In genomic region chr21:39392981-39393380, GRCh38 we compare ENCODE assay signal across 17 cellular contexts. TPM values are rescaled to one million over a fixed set of nuclear protein-coding genes. Genes with fewer than 3 reads are reported as not detected.
DNase-seq lines count a peak whose midpoint lies in the region; ATAC-seq and TF ChIP-seq lines count a peak whose summit lies in the region.
"Had no signal": no experiment of that assay in that cellular context is flagged by ENCODE, and none has a peak within 500 bp of the region (broad histone marks: within the 10 kb centered on the region; RNA-seq: fewer than 3 reads in every experiment).

No MANE protein-coding gene starts in this region.

- intact Hi-C loops in right cardiac atrium (cut with DNase I): no loop called here

- H3K4me1 ChIP-seq in right cardiac atrium (ENCODE audit: control insufficient read depth, insufficient read depth, low read length) (peaks cover 4% of the 10 kb centered on the region), endodermal cell (ENCODE audit: control insufficient read depth, insufficient read depth, low read length) (peaks cover 5% of the 10 kb centered on the region)

- no peak for TF ChIP-seq CTCF in nephron (IDR thresholded peaks at IDR 0.05; ENCODE audit: unreplicated experiment in 3 of 3)
- TF ChIP-seq CTCF in HFFc6 (IDR thresholded peaks at IDR 0.05): no peak
- no peak for TF ChIP-seq CTCF in endodermal cell (conservative IDR thresholded peaks at IDR 0.05)

- WGBS in right cardiac atrium: 83% methylated on average over 7 of the region's 7 CpGs
- 94 to 96% methylated on average over 6 to 7 of the region's 7 CpGs for WGBS in endodermal cell (ENCODE audit: insufficient coverage in 1 of 2, insufficient read length in 1 of 2), 2 experiments

- ATAC-seq in GM18511 (IDR thresholded peaks at IDR 0.05; ENCODE audit: unreplicated experiment) (no peak), right cardiac atrium (no peak)

- H3K4me3 Mint-ChIP-seq in nephron (no peak overlapping the region), HFFc6 (no peak overlapping the region), endodermal cell (no peak overlapping the region)
- H3K4me3 Mint-ChIP-seq: CD14-positive monocyte; CD4-positive, alpha-beta memory T cell had no signal

- no peaks in the 10 kb centered on the region for H3K9me3 ChIP-seq in right cardiac atrium (ENCODE audit: control insufficient read depth, low read length)
- H3K9me3 ChIP-seq in endodermal cell (ENCODE audit: control insufficient read depth, low read length): no peaks in the 10 kb centered on the region
- H3K9me3 ChIP-seq: BLaER1 had no signal

- peaks cover 57% of the 10 kb centered on the region for H3K36me3 Mint-ChIP-seq in nephron (ENCODE audit: low read depth)
- H3K36me3 Mint-ChIP-seq in HFFc6 (ENCODE audit: low read depth): peaks cover 6% of the 10 kb centered on the region; the same call in 1 of the 2 replicates
- peaks cover 53% of the 10 kb centered on the region for H3K36me3 Mint-ChIP-seq in endodermal cell (ENCODE audit: low read depth)

- no peaks in the 10 kb centered on the region for H3K27me3 Mint-ChIP-seq in nephron (ENCODE audit: low read depth)
- H3K27me3 Mint-ChIP-seq in HFFc6 (ENCODE audit: insufficient read depth): peaks cover 2% of the 10 kb centered on the region; the same call in 1 of the 2 replicates
- no peaks in the 10 kb centered on the region for H3K27me3 Mint-ChIP-seq in endodermal cell (ENCODE audit: insufficient read depth)
- H3K27me3 Mint-ChIP-seq: CD4-positive, alpha-beta memory T cell had no signal

- H3K4me3 ChIP-seq in right cardiac atrium (ENCODE audit: low read length) (no peak overlapping the region), endodermal cell (ENCODE audit: low read length) (no peak overlapping the region)
- H3K4me3 ChIP-seq: BLaER1 had no signal

- peak; percentile 62 for DNase-seq in HK-2 (ENCODE audit: unreplicated experiment)
- DNase-seq in glomerular visceral epithelial cell (ENCODE audit: extremely low spot score): peak; percentile 60
- DNase-seq in HFFc6: no peak
- no peak for DNase-seq in right cardiac atrium
- DNase-seq in endodermal cell: no peak
- DNase-seq: 8988T; CD4-positive, alpha-beta memory T cell; DMS153; DMS79; GDM1; GOT3; H7 had no signal

- no peak overlapping the region for H3K27ac ChIP-seq in right cardiac atrium (ENCODE audit: low read length)
- H3K27ac ChIP-seq in endodermal cell (ENCODE audit: low read depth, low read length): no peak overlapping the region
- H3K27ac ChIP-seq: BLaER1 had no signal

- H3K27ac Mint-ChIP-seq in nephron (peak overlapping the region in 2 of 3 experiments; percentile 47 to 74), HFFc6 (no peak overlapping the region), endodermal cell (no peak overlapping the region)

- no peaks in the 10 kb centered on the region for H3K27me3 ChIP-seq in right cardiac atrium (ENCODE audit: control insufficient read depth, insufficient read depth)
- H3K27me3 ChIP-seq in endodermal cell (ENCODE audit: control insufficient read depth, insufficient read depth, low read length, poor library complexity, severe bottlenecking): no peaks in the 10 kb centered on the region
- H3K27me3 ChIP-seq: BLaER1 had no signal

- H3K4me1 Mint-ChIP-seq in nephron (peaks cover 27% of the 10 kb centered on the region), HFFc6 (ENCODE audit: low read depth) (peaks cover 17% of the 10 kb centered on the region), endodermal cell (peaks cover 38% of the 10 kb centered on the region)

- no peak overlapping the region for H3K9ac ChIP-seq in endodermal cell (ENCODE audit: extremely low read depth, low read length, poor library complexity, severe bottlenecking)
- H3K9ac ChIP-seq: BLaER1 had no signal

- H3K36me3 ChIP-seq in endodermal cell (ENCODE audit: control insufficient read depth, insufficient read depth, low read length): peaks cover 57% of the 10 kb centered on the region

- H3K9me3 Mint-ChIP-seq in nephron: no peaks in the 10 kb centered on the region
- no peaks in the 10 kb centered on the region for H3K9me3 Mint-ChIP-seq in HFFc6
- H3K9me3 Mint-ChIP-seq in endodermal cell: no peaks in the 10 kb centered on the region
- H3K9me3 Mint-ChIP-seq: CD14-positive monocyte; CD4-positive, alpha-beta memory T cell had no signal

RNA-seq across cellular contexts. Expression of gene HMGN1, which starts 44.1 kb away (rescaled TPM):
- total RNA-seq in HFFc6 (2021; fragmentation: NEBNext Ultra II Directional; extraction: Animal tissue kit (Norgen Biotek cat#: 25700)): 100 to 1,000 TPM; 177 to 229 (median 202) TPM
- 10 to 100 TPM; 66.5 to 84.6 (median 80.8) TPM for total RNA-seq in right cardiac atrium
- 50.7 TPM for polyA plus RNA-seq in right cardiac atrium
- total RNA-seq in endodermal cell: 100 to 1,000 TPM; 526 to 626 TPM
- 491 TPM for polyA plus RNA-seq in endodermal cell (2013, experiment 1 of 2)
- polyA plus RNA-seq in endodermal cell (2013, experiment 2 of 2): 464 TPM

RNA-seq across cellular contexts. Expression of gene LCA5L, which starts 52.6 kb away (rescaled TPM):
- 1 to 10 TPM in 2 of 6 experiments, under 1 TPM in 4; 0.73 to 1.4 (median 0.86) TPM for total RNA-seq in HFFc6 (2021; fragmentation: NEBNext Ultra II Directional; extraction: Animal tissue kit (Norgen Biotek cat#: 25700))
- 1 to 10 TPM in 3 of 4 donors, under 1 TPM in 1; 0.59 to 1.3 (median 1.2) TPM for total RNA-seq in right cardiac atrium
- polyA plus RNA-seq in right cardiac atrium: 0.50 TPM
- total RNA-seq in endodermal cell: 1 to 10 TPM; 2.4 to 3.6 TPM
- 1.5 TPM for polyA plus RNA-seq in endodermal cell (2013, experiment 1 of 2)
- 1.7 TPM for polyA plus RNA-seq in endodermal cell (2013, experiment 2 of 2)
- total RNA-seq: CD4-positive, alpha-beta memory T cell; HT-29 had no signal
- polyA plus RNA-seq: CD14-positive monocyte; CD4-positive, alpha-beta memory T cell had no signal

RNA-seq across cellular contexts. Expression of gene SH3BGR, which starts 58.8 kb away (rescaled TPM):
- 1 to 10 TPM; 1.4 to 3.7 (median 2.3) TPM for total RNA-seq in HFFc6 (2021; fragmentation: NEBNext Ultra II Directional; extraction: Animal tissue kit (Norgen Biotek cat#: 25700))
- total RNA-seq in right cardiac atrium: 10 to 100 TPM; 89.1 to 95.8 (median 93.5) TPM
- 119 TPM for polyA plus RNA-seq in right cardiac atrium
- total RNA-seq in endodermal cell: 10 to 100 TPM; 18.8 to 22.4 TPM
- polyA plus RNA-seq in endodermal cell (2013, experiment 1 of 2): 15.7 TPM
- 13.5 TPM for polyA plus RNA-seq in endodermal cell (2013, experiment 2 of 2)
- total RNA-seq: HT-29 had no signal

Comparison
In these comparisons a context has a peak if more than half of its experiments do, and no peak if none do; other contexts are left out.
1. DNase-seq: peak in HK-2 (single experiment) and glomerular visceral epithelial cell (single experiment); none in HFFc6 (single experiment), right cardiac atrium (0 of 3) and endodermal cell (single experiment).
2. H3K27ac Mint-ChIP-seq: peak in nephron (2 of 3); none in HFFc6 (single experiment) and endodermal cell (single experiment).
3. RNA of gene SH3BGR, which starts 58.8 kb away (total RNA-seq): 89.1 to 95.8 TPM in right cardiac atrium and 18.8 to 22.4 TPM in endodermal cell; 1.4 to 3.7 TPM in HFFc6; every median in the first group is over 4 times any median in the second.